In genomic region chr9:37082214-37082765, GRCh38 we compare ENCODE assay signal across 18 cellular contexts. TPM values are rescaled to one million over a fixed set of nuclear protein-coding genes. Genes with fewer than 3 reads are reported as not detected.
DNase-seq lines count a peak whose midpoint lies in the region; ATAC-seq and TF ChIP-seq lines count a peak whose summit lies in the region.
"Had no signal": no experiment of that assay in that cellular context is flagged by ENCODE, and none has a peak within 500 bp of the region (broad histone marks: within the 10 kb centered on the region; RNA-seq: fewer than 3 reads in every experiment).

No MANE protein-coding gene starts in this region.

- H3K36me3 Mint-ChIP-seq in activated CD8-positive, alpha-beta T cell treated with anti-CD3 and anti-CD28 coated beads for 36 hours (ENCODE audit: low read depth) = peaks cover 34% of the 10 kb centered on the region
- H3K36me3 Mint-ChIP-seq in activated CD8-positive, alpha-beta T cell treated with anti-CD3 and anti-CD28 coated beads, Interleukin-2, amount 10 ng/mL, durations not matched to agents 7 days and 5 days (ENCODE audit: low read depth) = peaks cover 34% of the 10 kb centered on the region
- peaks cover 10% of the 10 kb centered on the region for H3K36me3 Mint-ChIP-seq in neural progenitor cell

- peaks cover 11% of the 10 kb centered on the region for H3K27me3 ChIP-seq in neural progenitor cell
- H3K27me3 ChIP-seq: transverse colon had no signal

- peaks cover 4% of the 10 kb centered on the region for H3F3A ChIP-seq in neural progenitor cell (ENCODE audit: low read depth)

- CTCF ChIA-PET in activated CD8-positive, alpha-beta T cell treated with anti-CD3 and anti-CD28 coated beads for 36 hours (lab: Charles Lee) = no interaction called here
- CTCF ChIA-PET in activated CD8-positive, alpha-beta T cell treated with anti-CD3 and anti-CD28 coated beads, Interleukin-2, amount 10 ng/mL, durations not matched to agents 7 days and 5 days (lab: Charles Lee) = interaction anchor here (0.9 to 2.8 kb wide), 2 partner anchors 39 to 219 kb away, joined by 3 to 10 read pairs; partner anchors contain the start of gene ZCCHC7

- no peak overlapping the region for H3K4me3 ChIP-seq in neural progenitor cell
- H3K4me3 ChIP-seq: A549, psoas muscle, transverse colon had no signal

- peaks cover 3% of the 10 kb centered on the region for H3K27me3 Mint-ChIP-seq in activated CD8-positive, alpha-beta T cell treated with anti-CD3 and anti-CD28 coated beads for 36 hours
- peaks cover 3% of the 10 kb centered on the region for H3K27me3 Mint-ChIP-seq in activated CD8-positive, alpha-beta T cell treated with anti-CD3 and anti-CD28 coated beads, Interleukin-2, amount 10 ng/mL, durations not matched to agents 7 days and 5 days (ENCODE audit: low read depth)
- peaks cover 2% of the 10 kb centered on the region for H3K27me3 Mint-ChIP-seq in neural progenitor cell (ENCODE audit: insufficient read depth, low read depth)

- H3K4me3 Mint-ChIP-seq in activated CD8-positive, alpha-beta T cell treated with anti-CD3 and anti-CD28 coated beads for 36 hours = peak overlapping the region; percentile 96
- no peak overlapping the region for H3K4me3 Mint-ChIP-seq in activated CD8-positive, alpha-beta T cell treated with anti-CD3 and anti-CD28 coated beads, Interleukin-2, amount 10 ng/mL, durations not matched to agents 7 days and 5 days
- H3K4me3 Mint-ChIP-seq in neural progenitor cell = peak overlapping the region; percentile 54
- H3K4me3 Mint-ChIP-seq: dendritic cell treated with granulocyte-macrophage colony-stimulating factor and Interleukin-4, amounts not matched to agents 40 ng/mL and 50 ng/mL, for 4 days had no signal

- H3K27ac ChIP-seq in neural progenitor cell = no peak overlapping the region
- H3K27ac ChIP-seq: A549, psoas muscle, transverse colon had no signal

- no peak overlapping the region for H3K4me2 ChIP-seq in neural progenitor cell

- no peak overlapping the region for H3K9ac ChIP-seq in neural progenitor cell

- H3K9me3 Mint-ChIP-seq in activated CD8-positive, alpha-beta T cell treated with anti-CD3 and anti-CD28 coated beads for 36 hours = no peaks in the 10 kb centered on the region
- peaks cover 8% of the 10 kb centered on the region for H3K9me3 Mint-ChIP-seq in activated CD8-positive, alpha-beta T cell treated with anti-CD3 and anti-CD28 coated beads, Interleukin-2, amount 10 ng/mL, durations not matched to agents 7 days and 5 days (ENCODE audit: insufficient read depth)
- H3K9me3 Mint-ChIP-seq in neural progenitor cell = no peaks in the 10 kb centered on the region
- H3K9me3 Mint-ChIP-seq: dendritic cell treated with granulocyte-macrophage colony-stimulating factor and Interleukin-4, amounts not matched to agents 40 ng/mL and 50 ng/mL, for 4 days; immature natural killer cell had no signal

- H3K9me3 ChIP-seq in neural progenitor cell (ENCODE audit: low read depth) = peaks cover 6% of the 10 kb centered on the region
- H3K9me3 ChIP-seq: psoas muscle, transverse colon had no signal

- H3K4me1 Mint-ChIP-seq in activated CD8-positive, alpha-beta T cell treated with anti-CD3 and anti-CD28 coated beads for 36 hours (ENCODE audit: low read depth) = peaks cover 55% of the 10 kb centered on the region
- peaks cover 42% of the 10 kb centered on the region for H3K4me1 Mint-ChIP-seq in activated CD8-positive, alpha-beta T cell treated with anti-CD3 and anti-CD28 coated beads, Interleukin-2, amount 10 ng/mL, durations not matched to agents 7 days and 5 days (ENCODE audit: low read depth)
- peaks cover 17% of the 10 kb centered on the region for H3K4me1 Mint-ChIP-seq in neural progenitor cell

- ATAC-seq in activated CD8-positive, alpha-beta T cell treated with anti-CD3 and anti-CD28 coated beads for 36 hours = no peak
- ATAC-seq in activated CD8-positive, alpha-beta T cell treated with anti-CD3 and anti-CD28 coated beads, Interleukin-2, amount 10 ng/mL, durations not matched to agents 7 days and 5 days = no peak
- ATAC-seq in HG03025 (IDR thresholded peaks at IDR 0.05; ENCODE audit: low FRiP score, unreplicated experiment) = no peak
- ATAC-seq: A549, psoas muscle had no signal

- H3K36me3 ChIP-seq in neural progenitor cell = no peaks in the 10 kb centered on the region

- no peak overlapping the region for H3K27ac Mint-ChIP-seq in activated CD8-positive, alpha-beta T cell treated with anti-CD3 and anti-CD28 coated beads for 36 hours
- H3K27ac Mint-ChIP-seq in activated CD8-positive, alpha-beta T cell treated with anti-CD3 and anti-CD28 coated beads, Interleukin-2, amount 10 ng/mL, durations not matched to agents 7 days and 5 days = no peak overlapping the region
- H3K27ac Mint-ChIP-seq in neural progenitor cell = no peak overlapping the region
- H3K27ac Mint-ChIP-seq: dendritic cell treated with granulocyte-macrophage colony-stimulating factor and Interleukin-4, amounts not matched to agents 40 ng/mL and 50 ng/mL, for 4 days had no signal

- H3K79me2 ChIP-seq in neural progenitor cell (ENCODE audit: low read depth) = peaks cover 49% of the 10 kb centered on the region

- no peak for DNase-seq in activated CD8-positive, alpha-beta T cell treated with anti-CD3 and anti-CD28 coated beads for 36 hours
- no peak for DNase-seq in activated CD8-positive, alpha-beta T cell treated with anti-CD3 and anti-CD28 coated beads, Interleukin-2, amount 10 ng/mL, durations not matched to agents 7 days and 5 days
- DNase-seq in NCI-H82 (lab: John Stamatoyannopoulos, UW) (peak; percentile 27), amniotic epithelial cell (ENCODE audit: low read depth) (peak; percentile 40), neural progenitor cell (ENCODE audit: low spot score) (no peak), DMS79 (lab: John Stamatoyannopoulos, UW) (no peak), epidermal melanocyte (ENCODE audit: insufficient read length, low spot score) (no peak)
- DNase-seq: DMS79 treated with DMSO at 0.1 percent for 48 hours; immature natural killer cell; psoas muscle; stimulated activated CD8-positive, alpha-beta memory T cell treated with anti-CD3 and anti-CD28 coated beads, Interleukin-4, amount 100 ng/mL, for 48 hours; transverse colon had no signal

- peaks cover 20% of the 10 kb centered on the region for H4K20me1 ChIP-seq in neural progenitor cell (ENCODE audit: low read depth)

- H2AFZ ChIP-seq in neural progenitor cell (replicated peaks) = no peak overlapping the region

- peaks cover 4% of the 10 kb centered on the region for H3K4me1 ChIP-seq in neural progenitor cell

- TF ChIP-seq CTCF in activated CD8-positive, alpha-beta T cell treated with anti-CD3 and anti-CD28 coated beads for 36 hours (IDR thresholded peaks at IDR 0.05) = no peak
- TF ChIP-seq CTCF in neural progenitor cell (IDR thresholded peaks at IDR 0.05) = no peak

- intact Hi-C loops in activated CD8-positive, alpha-beta T cell treated with anti-CD3 and anti-CD28 coated beads for 36 hours (cut with micrococcal nuclease) = no loop called here

- POLR2A ChIA-PET in activated CD8-positive, alpha-beta T cell treated with anti-CD3 and anti-CD28 coated beads for 36 hours (lab: Charles Lee) = interaction anchor here (0.7 to 1.5 kb wide), 3 partner anchors 12 to 222 kb away, joined by 3 to 4 read pairs (median 4); partner anchors contain the start of gene ZCCHC7
- POLR2A ChIA-PET in activated CD8-positive, alpha-beta T cell treated with anti-CD3 and anti-CD28 coated beads, Interleukin-2, amount 10 ng/mL, durations not matched to agents 7 days and 5 days (lab: Charles Lee) = no interaction called here

RNA-seq across cellular contexts. Expression of gene ZCCHC7, which starts 38.1 kb away (rescaled TPM):
- total RNA-seq in activated CD8-positive, alpha-beta T cell treated with anti-CD3 and anti-CD28 coated beads for 36 hours = 10 to 100 TPM; 32.9 to 37.0 TPM
- total RNA-seq in activated CD8-positive, alpha-beta T cell treated with anti-CD3 and anti-CD28 coated beads, Interleukin-2, amount 10 ng/mL, durations not matched to agents 7 days and 5 days = 10 to 100 TPM; 22.3 to 24.5 TPM
- total RNA-seq in neural progenitor cell (ENCODE audit: low replicate concordance) = 20.0 and 27.6 TPM in 2 replicates

RNA-seq across cellular contexts. Expression of gene PAX5, which starts 48.2 kb away (rescaled TPM):
- 1 to 10 TPM in 1 of 2 experiments, under 1 TPM in 1; 0.95 to 1.1 TPM for total RNA-seq in activated CD8-positive, alpha-beta T cell treated with anti-CD3 and anti-CD28 coated beads for 36 hours
- under 1 TPM; 0.34 to 0.45 TPM for total RNA-seq in activated CD8-positive, alpha-beta T cell treated with anti-CD3 and anti-CD28 coated beads, Interleukin-2, amount 10 ng/mL, durations not matched to agents 7 days and 5 days
- total RNA-seq in neural progenitor cell (ENCODE audit: low replicate concordance) = 0.06 TPM in 1 of 2 replicates, not detected in the other
- total RNA-seq: fibroblast of villous mesenchyme, H4, M059J had no signal

Comparison
In these comparisons a context has a peak if more than half of its experiments do, and no peak if none do; other contexts are left out.
1. DNase-seq: peak in NCI-H82 (single experiment) and amniotic epithelial cell (single experiment); none in activated CD8-positive, alpha-beta T cell treated with anti-CD3 and anti-CD28 coated beads for 36 hours (single experiment), activated CD8-positive, alpha-beta T cell treated with anti-CD3 and anti-CD28 coated beads, Interleukin-2, amount 10 ng/mL, durations not matched to agents 7 days and 5 days (single experiment), neural progenitor cell (single experiment), DMS79 (single experiment) and epidermal melanocyte (single experiment).